ENCODE assay signal across 8 cellular contexts in genomic region chr19:2061936-2062729, GRCh38.
DNase-seq lines count a peak whose midpoint lies in the region; ATAC-seq and TF ChIP-seq lines count a peak whose summit lies in the region.

No MANE protein-coding gene starts in this region.

- no peaks in the 10 kb centered on the region for H3K36me3 ChIP-seq in Loucy (ENCODE audit: insufficient read depth, low read length)
- no peaks in the 10 kb centered on the region for H3K36me3 ChIP-seq in duodenal mucosa (ENCODE audit: control insufficient read depth in 1 of 2, insufficient read depth in 2 of 2, low read length in 2 of 2)

- no peaks in the 10 kb centered on the region for H3K9me3 Mint-ChIP-seq in nephron

- no peaks in the 10 kb centered on the region for H4K20me1 ChIP-seq in Loucy (ENCODE audit: insufficient read depth, low read length, poor library complexity, severe bottlenecking)

- TF ChIP-seq CTCF in Loucy (conservative IDR thresholded peaks at IDR 0.05; ENCODE audit: low read length) (no peak; the same call in 1 of the 2 replicates), nephron (IDR thresholded peaks at IDR 0.05; ENCODE audit: unreplicated experiment in 3 of 3) (no peak)

- peaks cover 33% of the 10 kb centered on the region for H3K79me2 ChIP-seq in Loucy (ENCODE audit: insufficient read depth, low read length)

- H3K9ac ChIP-seq in Loucy (ENCODE audit: low read depth, low read length, poor library complexity, severe bottlenecking) (peak overlapping the region; percentile 93), duodenal mucosa (ENCODE audit: low read depth in 1 of 2, low read length in 2 of 2) (peak overlapping the region; percentile 65 to 97)

- DNase-seq in pons (ENCODE audit: low spot score) (no peak), NCI-H82 treated with DMSO at 0.1 percent for 48 hours (lab: John Stamatoyannopoulos, UW; ENCODE audit: unreplicated experiment) (no peak), T-helper 9 cell (no peak)

- H3K4me1 ChIP-seq in Loucy (ENCODE audit: insufficient read depth, low read length, poor library complexity, severe bottlenecking) (peaks cover 35% of the 10 kb centered on the region), duodenal mucosa (ENCODE audit: control insufficient read depth in 1 of 2, insufficient read depth in 2 of 2, low read length in 2 of 2) (peaks cover 38 to 42% of the 10 kb centered on the region in 2 donors)

- H3K27me3 ChIP-seq in Loucy (ENCODE audit: insufficient read depth, low read length, poor library complexity, severe bottlenecking) (no peaks in the 10 kb centered on the region), duodenal mucosa (ENCODE audit: control insufficient read depth in 1 of 2, insufficient read depth in 2 of 2, low read length in 2 of 2) (no peaks in the 10 kb centered on the region)

- peak overlapping the region; percentile 81 for H2AFZ ChIP-seq in Loucy (ENCODE audit: low read length)

- no peaks in the 10 kb centered on the region for H3K9me2 ChIP-seq in Loucy (replicated peaks; ENCODE audit: low read depth, low read length)

- ATAC-seq in GM18907 (IDR thresholded peaks at IDR 0.05; ENCODE audit: unreplicated experiment), result peak; percentile 7
- ATAC-seq in HG02610 (IDR thresholded peaks at IDR 0.05; ENCODE audit: unreplicated experiment), result no peak

- H3K4me2 ChIP-seq in Loucy (ENCODE audit: low read depth, low read length, poor library complexity, severe bottlenecking), result peak overlapping the region; percentile 98

- H3K9me3 ChIP-seq in Loucy (ENCODE audit: insufficient read depth, low read depth, low read length) (no peaks in the 10 kb centered on the region), duodenal mucosa (ENCODE audit: control insufficient read depth in 1 of 2, low read length in 2 of 2) (no peaks in the 10 kb centered on the region)

- peak overlapping the region; percentile 88 for H3K27ac ChIP-seq in duodenal mucosa (ENCODE audit: low read depth, low read length)

- H3F3A ChIP-seq in Loucy (ENCODE audit: low read depth), result no peaks in the 10 kb centered on the region

- H3K27me3 Mint-ChIP-seq in nephron (ENCODE audit: low read depth), result no peaks in the 10 kb centered on the region

- peak overlapping the region; percentile 98 to 100 (median 99) for H3K27ac Mint-ChIP-seq in nephron

- H3K4me3 Mint-ChIP-seq in nephron, result peak overlapping the region; percentile 86 to 96 (median 94)

- no peaks in the 10 kb centered on the region for H3K36me3 Mint-ChIP-seq in nephron (ENCODE audit: low read depth)

- H3K4me3 ChIP-seq in Loucy (ENCODE audit: low read length, poor library complexity, severe bottlenecking), result peak overlapping the region; percentile 96
- peak overlapping the region; percentile 66 to 84 for H3K4me3 ChIP-seq in duodenal mucosa (ENCODE audit: low read depth in 1 of 2, low read length in 2 of 2)

- peaks cover 27% of the 10 kb centered on the region for H3K4me1 Mint-ChIP-seq in nephron
